In the genomic region with DNA sequence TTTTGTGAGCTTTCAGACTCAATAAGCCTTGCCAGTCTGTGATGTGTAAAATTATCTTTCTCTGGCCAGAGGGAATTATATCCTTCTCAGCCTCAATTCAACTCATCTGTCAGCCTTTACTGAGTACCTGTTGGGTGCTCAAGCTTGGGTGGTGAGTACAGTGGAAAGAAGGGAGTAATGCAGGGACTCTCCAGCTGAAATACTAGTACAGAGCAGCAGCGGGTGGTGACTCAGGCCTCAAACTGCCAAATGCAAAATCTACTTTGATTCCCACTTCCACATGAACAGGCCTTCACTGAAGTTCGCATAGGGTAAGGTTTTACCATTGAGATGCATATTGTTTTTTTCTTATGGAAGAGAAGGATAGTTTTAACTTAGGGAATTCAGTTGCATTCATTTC, we compare ENCODE assay signal across 22 cellular contexts.
DNase-seq lines count a peak whose midpoint lies in the region; ATAC-seq and TF ChIP-seq lines count a peak whose summit lies in the region.
"Had no signal": no experiment of that assay in that cellular context is flagged by ENCODE, and none has a peak within 500 bp of the region (broad histone marks: within the 10 kb centered on the region; RNA-seq: fewer than 3 reads in every experiment).

No MANE protein-coding gene starts in this region.

- H3K36me3 ChIP-seq in GM23338 (ENCODE audit: insufficient read depth) (no peaks in the 10 kb centered on the region), IMR-90 (ENCODE audit: control insufficient read depth, insufficient read depth, low read length) (no peaks in the 10 kb centered on the region), endodermal cell (ENCODE audit: control insufficient read depth, insufficient read depth, low read length) (no peaks in the 10 kb centered on the region), mesendoderm (ENCODE audit: control insufficient read depth, insufficient read depth, low read length) (no peaks in the 10 kb centered on the region)

- no TSS peak for BruUV-seq in IMR-90 (replicated peaks; lab: Mats Ljungman, UMichigan)

- H2AK5ac ChIP-seq in IMR-90 (ENCODE audit: low read depth, low read length) (no peak overlapping the region), mesendoderm (ENCODE audit: low read length) (no peak overlapping the region)

- intact Hi-C loops in IMR-90 (cut with micrococcal nuclease), result no loop called here

- no peaks in the 10 kb centered on the region for H3K79me1 ChIP-seq in IMR-90 (ENCODE audit: low read depth in 1 of 2, low read length in 2 of 2)
- no peaks in the 10 kb centered on the region for H3K79me1 ChIP-seq in mesendoderm (ENCODE audit: low read length)

- H3K9me3 Mint-ChIP-seq in GM23338 (no peaks in the 10 kb centered on the region; the same call in 2 of the 3 replicates), endodermal cell (no peaks in the 10 kb centered on the region), endothelial cell (ENCODE audit: unreplicated experiment) (no peaks in the 10 kb centered on the region)

- no peaks in the 10 kb centered on the region for H4K20me1 ChIP-seq in GM23338 (replicated peaks; ENCODE audit: insufficient read depth)
- no peaks in the 10 kb centered on the region for H4K20me1 ChIP-seq in IMR-90 (ENCODE audit: insufficient read depth, low read length)

- H3K79me2 ChIP-seq in GM23338 (replicated peaks; ENCODE audit: insufficient read depth) (no peaks in the 10 kb centered on the region), mesendoderm (ENCODE audit: control insufficient read depth, insufficient read depth, low read length) (no peaks in the 10 kb centered on the region)

- no peak overlapping the region for H3K14ac ChIP-seq in IMR-90 (replicated peaks; ENCODE audit: low read depth, low read length)

- no peak for TF ChIP-seq POLR2A in IMR-90 (IDR thresholded peaks at IDR 0.05; ENCODE audit: low read depth, low read length)

- H3K4me1 ChIP-seq in GM23338 (ENCODE audit: insufficient read depth), result peaks cover 71% of the 10 kb centered on the region
- H3K4me1 ChIP-seq in IMR-90 (ENCODE audit: control insufficient read depth, insufficient read depth, low read length), result no peaks in the 10 kb centered on the region
- peaks cover 10% of the 10 kb centered on the region for H3K4me1 ChIP-seq in endodermal cell (ENCODE audit: control insufficient read depth, insufficient read depth, low read length)
- H3K4me1 ChIP-seq in mesendoderm (ENCODE audit: control insufficient read depth, low read depth, low read length), result peaks cover 6% of the 10 kb centered on the region

- H3K4ac ChIP-seq in IMR-90 (ENCODE audit: low read depth, low read length) (no peak overlapping the region), mesendoderm (ENCODE audit: low read depth, low read length) (no peak overlapping the region)

- H2BK120ac ChIP-seq in IMR-90 (ENCODE audit: low read depth, low read length), result no peak overlapping the region
- H2BK120ac ChIP-seq in mesendoderm (ENCODE audit: low read depth, low read length), result no peak overlapping the region

- H3K9me1 ChIP-seq in IMR-90 (ENCODE audit: insufficient read depth, low read length), result no peaks in the 10 kb centered on the region

- H3K27ac ChIP-seq in GM23338 (ENCODE audit: low read depth) (peak overlapping the region; percentile 29; the same call in 1 of the 2 replicates), IMR-90 (ENCODE audit: insufficient read depth, low read length) (no peak overlapping the region), endodermal cell (ENCODE audit: low read depth, low read length) (no peak overlapping the region), mesendoderm (ENCODE audit: low read depth, low read length) (no peak overlapping the region)
- H3K27ac ChIP-seq: HL-60 had no signal

- H4K91ac ChIP-seq in IMR-90 (ENCODE audit: insufficient read depth, low read depth, low read length), result no peak overlapping the region

- H3K18ac ChIP-seq in IMR-90 (ENCODE audit: low read depth, low read length), result no peak overlapping the region
- H3K18ac ChIP-seq in mesendoderm (ENCODE audit: low read length), result no peak overlapping the region

- H2BK15ac ChIP-seq in IMR-90 (ENCODE audit: low read depth, low read length) (no peak overlapping the region), mesendoderm (replicated peaks; ENCODE audit: low read depth) (no peak overlapping the region)

- H3K9ac ChIP-seq in IMR-90 (ENCODE audit: low read depth, low read length) (no peak overlapping the region), endodermal cell (ENCODE audit: extremely low read depth, low read length, poor library complexity, severe bottlenecking) (no peak overlapping the region), mesendoderm (ENCODE audit: low read length) (no peak overlapping the region)

- H3K4me3 ChIP-seq in GM23338 (no peak overlapping the region), IMR-90 (ENCODE audit: insufficient read depth, low read depth, low read length) (no peak overlapping the region), endodermal cell (ENCODE audit: low read length) (no peak overlapping the region), mesendoderm (ENCODE audit: low read length) (no peak overlapping the region)

- dilution Hi-C loops in IMR-90 (cut with HindIII; ENCODE audit: low sequenced_read_pairs, unreplicated experiment), result no loop called here

- H3K27me3 ChIP-seq in GM23338 (ENCODE audit: insufficient read depth), result no peaks in the 10 kb centered on the region
- H3K27me3 ChIP-seq in IMR-90 (ENCODE audit: control insufficient read depth, insufficient read depth, low read length), result no peaks in the 10 kb centered on the region
- no peaks in the 10 kb centered on the region for H3K27me3 ChIP-seq in endodermal cell (ENCODE audit: control insufficient read depth, insufficient read depth, low read length, poor library complexity, severe bottlenecking)
- H3K27me3 ChIP-seq in mesendoderm (ENCODE audit: insufficient read depth, low read length, poor library complexity), result no peaks in the 10 kb centered on the region

- no peak for TF ChIP-seq CTCF in GM23338 (conservative IDR thresholded peaks at IDR 0.05; ENCODE audit: low read depth in 2 of 2)
- TF ChIP-seq CTCF in IMR-90 (conservative IDR thresholded peaks at IDR 0.05; ENCODE audit: low read depth, low read length), result no peak
- no peak for TF ChIP-seq CTCF in endodermal cell (conservative IDR thresholded peaks at IDR 0.05)
- no peak for TF ChIP-seq CTCF in endothelial cell (IDR thresholded peaks at IDR 0.05; ENCODE audit: unreplicated experiment)

- H3K23ac ChIP-seq in IMR-90 (ENCODE audit: low read depth, low read length) (no peak overlapping the region), mesendoderm (ENCODE audit: low read length) (no peak overlapping the region)

- peak overlapping the region; percentile 45; the same call in 1 of the 2 replicates for H3K27ac Mint-ChIP-seq in GM23338
- peak overlapping the region; percentile 48 for H3K27ac Mint-ChIP-seq in endodermal cell
- no peak overlapping the region for H3K27ac Mint-ChIP-seq in endothelial cell (ENCODE audit: unreplicated experiment)
- H3K27ac Mint-ChIP-seq: T-cell had no signal

- no peak overlapping the region for H2AK9ac ChIP-seq in IMR-90 (replicated peaks; ENCODE audit: low read depth, low read length, poor library complexity)

- H2BK20ac ChIP-seq in IMR-90 (ENCODE audit: low read depth, low read length), result no peak overlapping the region

- H3K56ac ChIP-seq in IMR-90 (ENCODE audit: extremely low read depth, insufficient read depth, low read length) (no peak overlapping the region), mesendoderm (ENCODE audit: low read length) (no peak overlapping the region)

- POLR2A ChIA-PET in IMR-90 (lab: Charles Lee; ENCODE audit: unreplicated experiment), result no interaction called here

- DNase-seq in GM23338 (ENCODE audit: low spot score) (peak; percentile 30), IMR-90 (peak; percentile 56), endodermal cell (no peak), mesendoderm (peak; percentile 34), endothelial cell (ENCODE audit: low spot score) (no peak), NCI-H187 (lab: John Stamatoyannopoulos, UW) (no peak), NCI-H446 (lab: John Stamatoyannopoulos, UW) (no peak)
- DNase-seq in activated CD4-positive, alpha-beta T cell treated with anti-CD3 and anti-CD28 coated beads, Interleukin-2, amount 50 U/mL, for 4 hours, result no peak
- DNase-seq: Calu3, DND-41, GOT3, KBM-7, NCI-H1694, NCI-H2081 treated with DMSO at 0.1 percent for 48 hours, NCI-H2171, NCI-H226, NCI-H524, NCI-H748 treated with DMSO at 0.1 percent for 48 hours, PC-3, T-cell had no signal

- H3K4me3 Mint-ChIP-seq in GM23338, result no peak overlapping the region
- no peak overlapping the region for H3K4me3 Mint-ChIP-seq in endodermal cell
- no peak overlapping the region for H3K4me3 Mint-ChIP-seq in endothelial cell (ENCODE audit: unreplicated experiment)
- H3K4me3 Mint-ChIP-seq: T-cell had no signal

- peak overlapping the region; percentile 69; the same call in 1 of the 2 replicates for H3K4me2 ChIP-seq in GM23338
- H3K4me2 ChIP-seq in IMR-90 (ENCODE audit: low read depth, low read length), result no peak overlapping the region
- H3K4me2 ChIP-seq in mesendoderm (ENCODE audit: low read length), result no peak overlapping the region

- CTCF ChIA-PET in IMR-90 (lab: Yijun Ruan, JAX), result interaction anchor here (1.4 kb wide), 1 partner anchor 13 kb away, joined by 3 read pairs; no protein-coding TSS in a partner anchor

- no peak overlapping the region for H2BK5ac ChIP-seq in IMR-90 (ENCODE audit: low read depth, low read length, poor library complexity, severe bottlenecking)
- no peak overlapping the region for H2BK5ac ChIP-seq in mesendoderm (ENCODE audit: low read length)

- H3K9me2 ChIP-seq in GM23338 (ENCODE audit: insufficient read depth), result peaks cover 17% of the 10 kb centered on the region

- WGBS in IMR-90 (ENCODE audit: extremely low coverage in 2 of 2, insufficient read length in 1 of 2), 2 experiments, result no CpG with 5 or more reads among the region's 2 CpGs
- 66% methylated on average over 2 of the region's 2 CpGs; no CpG with 5 or more reads in 1 of the 2 experiments for WGBS in endodermal cell (ENCODE audit: insufficient coverage in 1 of 2, insufficient read length in 1 of 2), 2 experiments
- WGBS in mesendoderm (ENCODE audit: extremely low coverage, insufficient coverage, low lambda C conversion rate), result no CpG with 5 or more reads among the region's 2 CpGs

- in situ Hi-C loops in IMR-90 (cut with MboI; ENCODE audit: low sequenced_read_pairs), result no loop called here

- H3K4me1 Mint-ChIP-seq in GM23338 (peaks cover 57% of the 10 kb centered on the region), endodermal cell (peaks cover 22% of the 10 kb centered on the region), endothelial cell (ENCODE audit: unreplicated experiment) (peaks cover 10% of the 10 kb centered on the region)
- H3K4me1 Mint-ChIP-seq: T-cell had no signal

- H3K9me3 ChIP-seq in IMR-90 (ENCODE audit: control insufficient read depth, insufficient read depth, low read length) (no peaks in the 10 kb centered on the region), endodermal cell (ENCODE audit: control insufficient read depth, low read length) (no peaks in the 10 kb centered on the region)

- H3K36me3 Mint-ChIP-seq in GM23338 (ENCODE audit: low read depth) (peaks cover 6% of the 10 kb centered on the region; the same call in 1 of the 3 replicates), endodermal cell (ENCODE audit: low read depth) (no peaks in the 10 kb centered on the region), endothelial cell (ENCODE audit: low read depth, unreplicated experiment) (no peaks in the 10 kb centered on the region)
- H3K36me3 Mint-ChIP-seq: T-cell had no signal

- H4K5ac ChIP-seq in IMR-90 (ENCODE audit: low read depth, low read length) (no peak overlapping the region), mesendoderm (ENCODE audit: low read length) (no peak overlapping the region)

- TF ChIP-seq RAD21 in IMR-90 (IDR thresholded peaks at IDR 0.05; ENCODE audit: low read length), result no peak

- no peak overlapping the region for H2AFZ ChIP-seq in GM23338
- H2AFZ ChIP-seq in IMR-90 (replicated peaks; ENCODE audit: low read length, poor library complexity), result no peak overlapping the region

- H3F3A ChIP-seq in GM23338 (replicated peaks; ENCODE audit: low read depth), result no peaks in the 10 kb centered on the region

- H4K8ac ChIP-seq in IMR-90 (ENCODE audit: low read depth in 2 of 2, low read length in 2 of 2) (no peak overlapping the region), mesendoderm (ENCODE audit: low read depth, low read length) (no peak overlapping the region)

- ATAC-seq in GM23338, result peak; percentile 82
- peak; percentile 83 for ATAC-seq in IMR-90 (ENCODE audit: low read depth)
- ATAC-seq: HCT116, PC-3, T-cell had no signal

- H3K27me3 Mint-ChIP-seq in GM23338 (ENCODE audit: insufficient read depth, low read depth, poor library complexity), result peaks cover 5% of the 10 kb centered on the region
- peaks cover 1% of the 10 kb centered on the region for H3K27me3 Mint-ChIP-seq in endodermal cell (ENCODE audit: insufficient read depth)
- no peaks in the 10 kb centered on the region for H3K27me3 Mint-ChIP-seq in endothelial cell (ENCODE audit: unreplicated experiment)
- H3K27me3 Mint-ChIP-seq: T-cell had no signal

Comparison
In these comparisons a context has a peak if more than half of its experiments do, and no peak if none do; other contexts are left out.
1. DNase-seq: peak in GM23338 (single experiment), IMR-90 (single experiment) and mesendoderm (single experiment); none in endodermal cell (single experiment), endothelial cell (single experiment), NCI-H187 (0 of 2), NCI-H446 (0 of 2) and activated CD4-positive, alpha-beta T cell treated with anti-CD3 and anti-CD28 coated beads, Interleukin-2, amount 50 U/mL, for 4 hours (0 of 2).